1 cellular context compared by ENCODE assay signal in the genomic region with DNA sequence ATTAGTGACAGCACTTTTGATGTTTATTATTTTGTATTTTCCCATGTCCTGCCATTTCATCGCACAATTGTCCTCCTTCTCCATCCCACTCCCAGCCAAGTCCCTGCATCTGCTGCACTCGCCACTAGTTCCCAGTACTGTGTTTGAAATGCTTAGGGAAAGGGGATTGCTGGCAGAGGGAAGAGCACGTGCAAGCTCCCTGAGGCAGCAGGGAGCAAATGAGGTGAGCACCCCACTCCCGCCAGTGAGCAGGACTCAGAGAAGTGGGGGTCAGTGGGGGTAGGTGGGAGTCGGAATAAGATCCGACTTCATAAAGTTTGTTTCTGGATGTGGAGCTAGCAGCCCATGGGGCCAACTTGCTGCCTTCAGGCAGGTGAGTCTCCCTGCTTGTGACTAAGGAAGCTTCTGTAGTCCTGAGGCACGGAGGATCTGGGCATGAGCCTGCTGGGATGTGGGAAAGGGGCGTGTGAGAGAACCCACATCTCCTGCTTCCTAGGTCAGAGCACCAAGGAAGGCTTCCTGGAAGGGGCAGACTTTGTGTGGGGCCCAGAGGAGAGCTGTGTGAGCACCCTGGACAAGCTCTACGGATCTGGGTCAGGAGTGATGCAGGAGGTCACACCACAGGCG.
TF ChIP-seq lines count a peak whose summit lies in the region.

No MANE protein-coding gene starts in this region.

TF ChIP-seq in HCT116, 20 proteins besides CTCF, POLR2A, EP300 and RAD21 (continued from another document):
- TF ChIP-seq, protein P1, sequence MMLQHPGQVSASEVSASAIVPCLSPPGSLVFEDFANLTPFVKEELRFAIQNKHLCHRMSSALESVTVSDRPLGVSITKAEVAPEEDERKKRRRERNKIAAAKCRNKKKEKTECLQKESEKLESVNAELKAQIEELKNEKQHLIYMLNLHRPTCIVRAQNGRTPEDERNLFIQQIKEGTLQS (IDR thresholded peaks at IDR 0.05) = no peak
- TF ChIP-seq SP1 (IDR thresholded peaks at IDR 0.05; ENCODE audit: low read depth) (no peak), CEBPB (IDR thresholded peaks at IDR 0.05; ENCODE audit: low read depth) (no peak), EGR1 (IDR thresholded peaks at IDR 0.05; ENCODE audit: low read depth) (no peak), CBX3 (IDR thresholded peaks at IDR 0.05; ENCODE audit: low read depth) (no peak), ELF1 (IDR thresholded peaks at IDR 0.05; ENCODE audit: borderline replicate concordance, low read depth) (no peak), JUND (IDR thresholded peaks at IDR 0.05) (no peak)
